ENCODE assay signal across 22 cellular contexts in genomic region chr20:916125-916799, GRCh38. TPM values are rescaled to one million over a fixed set of nuclear protein-coding genes. Genes with fewer than 3 reads are reported as not detected.
A peak's percentile ranks its signal among the peaks of the same experiment; 100 is the strongest.
DNase-seq lines count a peak whose midpoint lies in the region; ATAC-seq and TF ChIP-seq lines count a peak whose summit lies in the region.
"Had no signal": no experiment of that assay in that cellular context is flagged by ENCODE, and none has a peak within 500 bp of the region (broad histone marks: within the 10 kb centered on the region; RNA-seq: fewer than 3 reads in every experiment).

Gene ANGPT4 (minus strand): TSS chr20:916334. CDS start chr20:916214, 120 bp downstream.

- H3K9me3 Mint-ChIP-seq in WTC11: peaks cover 10% of the 10 kb centered on the region
- H3K9me3 Mint-ChIP-seq: CD8-positive, alpha-beta T cell; natural killer cell had no signal

- H3K23ac ChIP-seq in mesenchymal stem cell (ENCODE audit: low read length in 2 of 2): no peak within 1 kb of the TSS

- H2BK15ac ChIP-seq in mesenchymal stem cell (ENCODE audit: low read depth, poor library complexity, severe bottlenecking): no peak within 1 kb of the TSS

- ATAC-seq in WTC11: peak; percentile 27
- ATAC-seq: CD8-positive, alpha-beta T cell; natural killer cell; stimulated activated naive CD8-positive, alpha-beta T cell treated with anti-CD3 and anti-CD28 coated beads, Interleukin-15, Interleukin-2, amounts not matched to agents 100 U/mL and 50 U/mL, for 24 hours had no signal

- H3K36me3 ChIP-seq in breast epithelium (no peaks in the 10 kb centered on the region), mammary epithelial cell (ENCODE audit: insufficient read depth, low read length) (no peaks in the 10 kb centered on the region), thyroid gland (no peaks in the 10 kb centered on the region), mesenchymal stem cell (ENCODE audit: control insufficient read depth in 1 of 2, insufficient read depth in 2 of 2, low read depth in 1 of 2, low read length in 2 of 2) (no peaks in the 10 kb centered on the region)
- H3K36me3 ChIP-seq: SJCRH30, uterus had no signal

- H4K8ac ChIP-seq in mesenchymal stem cell (ENCODE audit: low read length): no peak within 1 kb of the TSS

- POLR2A ChIA-PET in WTC11 (lab: Charles Lee): interaction anchor here (0.6 kb wide), 1 partner anchor 86 kb away, joined by 4 read pairs; no protein-coding TSS in a partner anchor

- no peak within 1 kb of the TSS; the same call in 1 of the 2 replicates for H3K27ac Mint-ChIP-seq in WTC11
- H3K27ac Mint-ChIP-seq: CD8-positive, alpha-beta T cell; natural killer cell had no signal

- in situ Hi-C loops in mammary epithelial cell (cut with MboI; ENCODE audit: low sequenced_read_pairs in 2 of 2): no loop called here

- no peaks in the 10 kb centered on the region for H3K79me1 ChIP-seq in mesenchymal stem cell (replicated peaks; ENCODE audit: low read length, poor library complexity, severe bottlenecking)

- TF ChIP-seq POLR2A in breast epithelium (IDR thresholded peaks at IDR 0.05): no peak
- no peak for TF ChIP-seq POLR2A in thyroid gland (IDR thresholded peaks at IDR 0.05)

- no peak within 1 kb of the TSS for H3K4me2 ChIP-seq in mammary epithelial cell (ENCODE audit: insufficient read depth, low read depth, low read length)
- H3K4me2 ChIP-seq in mesenchymal stem cell (ENCODE audit: low read length, poor library complexity, severe bottlenecking): no peak within 1 kb of the TSS
- H3K4me2 ChIP-seq: A549 had no signal

- H3K9me3 ChIP-seq in breast epithelium (no peaks in the 10 kb centered on the region), mammary epithelial cell (replicated peaks; ENCODE audit: insufficient read depth, low read length) (no peaks in the 10 kb centered on the region), thyroid gland (no peaks in the 10 kb centered on the region), mesenchymal stem cell (ENCODE audit: control insufficient read depth, low read length) (no peaks in the 10 kb centered on the region)
- H3K9me3 ChIP-seq: A549, SJCRH30, uterus had no signal

- peaks cover 12% of the 10 kb centered on the region for H3K4me1 Mint-ChIP-seq in WTC11

- H3K79me2 ChIP-seq in mammary epithelial cell (ENCODE audit: insufficient read depth, low read length): no peaks in the 10 kb centered on the region

- no peak for TF ChIP-seq CTCF in breast epithelium (IDR thresholded peaks at IDR 0.05)
- TF ChIP-seq CTCF in mammary epithelial cell (conservative IDR thresholded peaks at IDR 0.05 in 1 of 2, IDR thresholded peaks at IDR 0.05 in 1 of 2; ENCODE audit: extremely low read depth in 1 of 2, insufficient read depth in 1 of 2, low read depth in 1 of 2, low read length in 2 of 2): no peak
- no peak for TF ChIP-seq CTCF in WTC11 (IDR thresholded peaks at IDR 0.05)
- TF ChIP-seq CTCF in thyroid gland (IDR thresholded peaks at IDR 0.05): no peak

- intact Hi-C loops in breast epithelium (cut with DNase I; ENCODE audit: low total_unique reads): loop anchor here (1.0 kb wide), 1 partner anchor 20 kb away; no protein-coding TSS in a partner anchor
- intact Hi-C loops in mammary epithelial cell (cut with micrococcal nuclease): no loop called here
- intact Hi-C loops in thyroid gland (cut with DNase I): no loop called here

- H3K27me3 Mint-ChIP-seq in WTC11 (ENCODE audit: low read depth): no peaks in the 10 kb centered on the region

- no peak within 1 kb of the TSS for H2BK12ac ChIP-seq in mesenchymal stem cell (ENCODE audit: low read length in 2 of 2)

- peaks cover 0 to 12% of the 10 kb centered on the region in 2 donors for H3K27me3 ChIP-seq in breast epithelium
- no peaks in the 10 kb centered on the region for H3K27me3 ChIP-seq in mammary epithelial cell (ENCODE audit: insufficient read depth, low read length)
- H3K27me3 ChIP-seq in thyroid gland: no peaks in the 10 kb centered on the region
- H3K27me3 ChIP-seq in mesenchymal stem cell (ENCODE audit: control insufficient read depth in 1 of 2, insufficient read depth in 1 of 2, low read length in 2 of 2): peaks cover 42 to 64% of the 10 kb centered on the region in 2 experiments
- H3K27me3 ChIP-seq: uterus had no signal

- H3K4me3 Mint-ChIP-seq in WTC11: peak within 1 kb of the TSS; percentile 12; the same call in 1 of the 2 replicates
- H3K4me3 Mint-ChIP-seq: CD8-positive, alpha-beta T cell; natural killer cell had no signal

- no peak within 1 kb of the TSS for H2AFZ ChIP-seq in mammary epithelial cell (ENCODE audit: low read depth, low read length)
- no peak within 1 kb of the TSS for H2AFZ ChIP-seq in mesenchymal stem cell (ENCODE audit: low read depth, low read length)

- H3K9ac ChIP-seq in mammary epithelial cell (ENCODE audit: insufficient read depth, low read length): no peak within 1 kb of the TSS
- H3K9ac ChIP-seq in mesenchymal stem cell (ENCODE audit: low read length): no peak within 1 kb of the TSS

- no peaks in the 10 kb centered on the region for H4K20me1 ChIP-seq in mammary epithelial cell (ENCODE audit: insufficient read depth, low read length)

- DNase-seq in breast epithelium (ENCODE audit: low spot score in 2 of 2): no peak
- no peak for DNase-seq in mammary epithelial cell
- peak; percentile 18 for DNase-seq in WTC11 (ENCODE audit: low spot score)
- DNase-seq in left kidney (ENCODE audit: low read depth, low spot score): peak; percentile 45
- peak; percentile 46 to 52 for DNase-seq in thyroid gland
- DNase-seq in mesenchymal stem cell: no peak
- no peak for DNase-seq in DMS 273 (lab: John Stamatoyannopoulos, UW; ENCODE audit: unreplicated experiment)
- DNase-seq in activated CD4-positive, alpha-beta T cell treated with anti-CD3 and anti-CD28 coated beads, Interleukin-2, amount 50 U/mL, for 1 hour: no peak
- DNase-seq: activated CD4-positive, CD25-positive, alpha-beta regulatory T cell treated with anti-CD3 and anti-CD28 coated beads, Interleukin-2, amount 50 U/mL, for 72 hours; activated CD8-positive, alpha-beta memory T cell treated with anti-CD3 and anti-CD28 coated beads, Interleukin-2, amount 50 U/mL, for 4 hours; activated gamma-delta T cell; CD8-positive, alpha-beta T cell; natural killer cell; NCI-H187 treated with DMSO at 0.1 percent for 48 hours; SJCRH30; stimulated activated CD4-positive, alpha-beta T cell treated with anti-CD3 and anti-CD28 coated beads, Interleukin-15, amount 100 ng/mL, for 24 hours; stimulated activated naive CD8-positive, alpha-beta T cell treated with anti-CD3 and anti-CD28 coated beads, Interleukin-15, Interleukin-2, amounts not matched to agents 100 U/mL and 50 U/mL, for 24 hours; uterus had no signal

- H2AK5ac ChIP-seq in mesenchymal stem cell (ENCODE audit: low read length, severe bottlenecking): no peak within 1 kb of the TSS

- H3K14ac ChIP-seq in mesenchymal stem cell (ENCODE audit: low read length in 2 of 2): peak within 1 kb of the TSS in 1 of 2 experiments; percentile 51

- CTCF ChIA-PET in mammary epithelial cell (lab: Charles Lee; ENCODE audit: low non-redundant PET): no interaction called here
- CTCF ChIA-PET in WTC11 (lab: Charles Lee): interaction anchor here (0.6 to 9.0 kb wide), 6 partner anchors 26 to 192 kb away, joined by 3 to 71 read pairs (median 4); no protein-coding TSS in a partner anchor

- WGBS in mammary epithelial cell (ENCODE audit: low coverage, missing lambda C conversion rate): 83% methylated on average over 12 of the region's 18 CpGs
- 49 to 60% methylated on average over 16 to 18 of the region's 18 CpGs for WGBS in thyroid gland, 2 donors
- 60% methylated on average over 18 of the region's 18 CpGs for WGBS in mesenchymal stem cell

- no TSS peak for BruUV-seq in mammary epithelial cell (replicated peaks; lab: Mats Ljungman, UMichigan)

- H3K36me3 Mint-ChIP-seq in WTC11: no peaks in the 10 kb centered on the region
- H3K36me3 Mint-ChIP-seq: CD8-positive, alpha-beta T cell; natural killer cell had no signal

- H3K4ac ChIP-seq in mesenchymal stem cell (ENCODE audit: low read depth in 1 of 2, low read length in 2 of 2): no peak within 1 kb of the TSS

- H3K27ac ChIP-seq in breast epithelium (no peak within 1 kb of the TSS), mammary epithelial cell (ENCODE audit: insufficient read depth, low read depth, low read length) (no peak within 1 kb of the TSS), thyroid gland (peak within 1 kb of the TSS; percentile 39 to 71 (median 64)), mesenchymal stem cell (ENCODE audit: low read length, poor library complexity, severe bottlenecking) (no peak within 1 kb of the TSS)
- H3K27ac ChIP-seq: A549, SJCRH30, uterus had no signal

- no peak within 1 kb of the TSS for H3K18ac ChIP-seq in mesenchymal stem cell (ENCODE audit: low read depth in 1 of 2, low read length in 2 of 2)

- H2BK120ac ChIP-seq in mesenchymal stem cell (ENCODE audit: low read depth, low read length): no peak within 1 kb of the TSS

- dilution Hi-C loops in mammary epithelial cell (cut with HindIII; ENCODE audit: low sequenced_read_pairs): no loop called here

- H3K4me1 ChIP-seq in breast epithelium (no peaks in the 10 kb centered on the region), mammary epithelial cell (ENCODE audit: insufficient read depth, low read length) (no peaks in the 10 kb centered on the region), thyroid gland (peaks cover 39 to 50% of the 10 kb centered on the region in 2 donors), mesenchymal stem cell (ENCODE audit: control insufficient read depth, insufficient read depth, low read depth, low read length) (no peaks in the 10 kb centered on the region)
- H3K4me1 ChIP-seq: SJCRH30, uterus had no signal

- H3K4me3 ChIP-seq in breast epithelium (peak within 1 kb of the TSS in 2 of 3 donors; percentile 3 to 5), mammary epithelial cell (replicated peaks in 1 of 3; ENCODE audit: insufficient read depth in 1 of 3, low read depth in 2 of 3, low read length in 3 of 3) (no peak within 1 kb of the TSS), thyroid gland (replicated peaks in 1 of 3) (no peak within 1 kb of the TSS), mesenchymal stem cell (ENCODE audit: insufficient read depth in 1 of 2, low read depth in 1 of 2, low read length in 2 of 2) (peak within 1 kb of the TSS in 1 of 2 experiments; percentile 23)
- H3K4me3 ChIP-seq: A549, SJCRH30, uterus had no signal

- H2BK5ac ChIP-seq in mesenchymal stem cell (ENCODE audit: low read depth, low read length, poor library complexity, severe bottlenecking): no peak within 1 kb of the TSS

- no peak within 1 kb of the TSS for H4K91ac ChIP-seq in mesenchymal stem cell (ENCODE audit: low read length)

RNA-seq across cellular contexts. Expression of gene ANGPT4, which starts in this region (rescaled TPM):
- 10 to 100 TPM in 1 of 3 donors, 1 to 10 TPM in 1, under 1 TPM in 1; 0.66 to 18.4 (median 1.0) TPM for total RNA-seq in breast epithelium
- total RNA-seq in mammary epithelial cell: under 1 TPM in 1 of 2 donors, not detected in 1; 0.07 TPM
- 0.01 TPM for polyA plus RNA-seq in mammary epithelial cell
- not detected for polyA minus RNA-seq in mammary epithelial cell
- 0.20 to 0.32 TPM (median 0.25 TPM) in 3 replicates for total RNA-seq in WTC11 (2021)
- total RNA-seq in thyroid gland: 1 to 10 TPM in 3 of 4 donors, under 1 TPM in 1; 0.40 to 3.8 (median 3.2) TPM
- 0.03 TPM for polyA plus RNA-seq in mesenchymal stem cell (2013, experiment 1 of 2)
- 0.01 TPM for polyA plus RNA-seq in mesenchymal stem cell (2013, experiment 2 of 2)
- total RNA-seq: CD8-positive, alpha-beta T cell; M059J; natural killer cell; NCI-H460; SJCRH30; T-helper 2 cell treated with Interferon-gamma antibody and Interleukin-4, amounts not matched to agents 100 ng/mL and 5 ng/mL, for 36 hours had no signal

Comparison
In these comparisons a context has a peak if more than half of its experiments do, and no peak if none do; other contexts are left out.
1. H3K4me3 ChIP-seq: peak in breast epithelium (2 of 3); none in mammary epithelial cell (0 of 3) and thyroid gland (0 of 3).
2. Peak in DNase-seq and ATAC-seq in WTC11; RNA of the gene not detected or under 1 TPM.
3. DNase-seq: peak in left kidney (single experiment) and thyroid gland (2 of 2); none in breast epithelium (0 of 2), mammary epithelial cell (single experiment), mesenchymal stem cell (single experiment), DMS 273 (single experiment) and activated CD4-positive, alpha-beta T cell treated with anti-CD3 and anti-CD28 coated beads, Interleukin-2, amount 50 U/mL, for 1 hour (single experiment).
4. H3K27ac ChIP-seq: peak in thyroid gland (3 of 3); none in breast epithelium (0 of 2), mammary epithelial cell (single experiment) and mesenchymal stem cell (single experiment).